Comparison of ENCODE assay signal across 8 cellular contexts in genomic region chr16:31507929-31508705, GRCh38. TPM values are rescaled to one million over a fixed set of nuclear protein-coding genes. Genes with fewer than 3 reads are reported as not detected.
DNase-seq lines count a peak whose midpoint lies in the region; ATAC-seq and TF ChIP-seq lines count a peak whose summit lies in the region.

Gene RUSF1, minus strand, starts transcription at chr16:31508391. Its CDS starts 18 bp downstream, at chr16:31508373.

- no peaks in the 10 kb centered on the region for H3K9me2 ChIP-seq in OCI-LY7 (ENCODE audit: insufficient read depth, low read length)

- DNase-seq in D341Med (ENCODE audit: low spot score) (peak; percentile 94), HUDEP-2 (lab: John Stamatoyannopoulos, UW; ENCODE audit: unreplicated experiment in 76 of 76) (peak in 72 of 76 experiments; percentile 35 to 88 (median 78)), OCI-LY7 (ENCODE audit: low spot score) (peak; percentile 83), activated T-cell treated with anti-CD3 and anti-CD28 coated beads for 4 hours (peak; percentile 68), epithelial cell of proximal tubule (ENCODE audit: low read depth) (no peak)
- peak; percentile 48 to 72 for DNase-seq in stimulated activated CD8-positive, alpha-beta memory T cell treated with anti-CD3 and anti-CD28 coated beads, Interleukin-4, amount 100 ng/mL, for 4 hours (ENCODE audit: low read depth in 2 of 2, low spot score in 1 of 2)

- H3K27ac ChIP-seq in OCI-LY7 (ENCODE audit: low read depth, low read length, poor library complexity, severe bottlenecking), result peak within 1 kb of the TSS; percentile 21
- peak within 1 kb of the TSS; percentile 85 to 87 for H3K27ac ChIP-seq in mucosa of rectum (ENCODE audit: low read depth in 2 of 2, low read length in 2 of 2)

- H3K4me1 ChIP-seq in OCI-LY7 (ENCODE audit: insufficient read depth, low read length, poor library complexity, severe bottlenecking), result peaks cover 25% of the 10 kb centered on the region
- peaks cover 14 to 16% of the 10 kb centered on the region in 2 donors for H3K4me1 ChIP-seq in mucosa of rectum (ENCODE audit: control insufficient read depth in 2 of 2, insufficient read depth in 2 of 2, low read length in 2 of 2)

- peak; percentile 92 for ATAC-seq in GM21381 (IDR thresholded peaks at IDR 0.05; ENCODE audit: unreplicated experiment)

- peak within 1 kb of the TSS; percentile 89 for H3K4me2 ChIP-seq in OCI-LY7 (ENCODE audit: low read length)

- CTCF ChIA-PET in OCI-LY7 (lab: Charles Lee; ENCODE audit: unreplicated experiment), result no interaction called here

- H3K9me3 ChIP-seq in OCI-LY7 (ENCODE audit: low read length) (no peaks in the 10 kb centered on the region), mucosa of rectum (ENCODE audit: control insufficient read depth in 2 of 2, low read length in 2 of 2) (no peaks in the 10 kb centered on the region)

- no peaks in the 10 kb centered on the region for H3K27me3 ChIP-seq in mucosa of rectum (ENCODE audit: control insufficient read depth in 2 of 2, insufficient read depth in 2 of 2, low read length in 2 of 2)

- H3K9ac ChIP-seq in mucosa of rectum (ENCODE audit: low read depth in 1 of 2, low read length in 2 of 2), result peak within 1 kb of the TSS; percentile 84 to 97

- H3K79me2 ChIP-seq in OCI-LY7 (ENCODE audit: insufficient read depth, low read depth, low read length), result no peaks in the 10 kb centered on the region

- no peak for TF ChIP-seq CTCF in OCI-LY7 (conservative IDR thresholded peaks at IDR 0.05; ENCODE audit: low read length)
- no peak for TF ChIP-seq CTCF in epithelial cell of proximal tubule (conservative IDR thresholded peaks at IDR 0.05; ENCODE audit: low read depth, low read length)

- peak within 1 kb of the TSS; percentile 98 for H2AFZ ChIP-seq in OCI-LY7 (ENCODE audit: low read length)

- intact Hi-C loops in OCI-LY7 (cut with micrococcal nuclease; ENCODE audit: unreplicated experiment), result loop anchor here (5.0 kb wide), 1 partner anchor 189 kb away; no protein-coding TSS in a partner anchor

- BruUV-seq in OCI-LY7 (replicated peaks; lab: Mats Ljungman, UMichigan), result no TSS peak

- H3K36me3 ChIP-seq in OCI-LY7 (ENCODE audit: insufficient read depth, low read length) (no peaks in the 10 kb centered on the region), mucosa of rectum (ENCODE audit: control insufficient read depth in 2 of 2, insufficient read depth in 2 of 2, low read length in 2 of 2) (peaks cover 8 to 12% of the 10 kb centered on the region in 2 donors)

- POLR2A ChIA-PET in OCI-LY7 (lab: Charles Lee), result interaction anchor here (0.6 to 1.6 kb wide), 2 partner anchors 16 to 409 kb away, joined by 3 to 4 read pairs; no protein-coding TSS in a partner anchor

- H4K20me1 ChIP-seq in OCI-LY7 (ENCODE audit: insufficient read depth, low read length), result no peaks in the 10 kb centered on the region

- H3K4me3 ChIP-seq in OCI-LY7 (ENCODE audit: low read depth, low read length, poor library complexity, severe bottlenecking) (peak within 1 kb of the TSS; percentile 77), epithelial cell of proximal tubule (ENCODE audit: low read depth, low read length) (peak within 1 kb of the TSS; percentile 95), mucosa of rectum (ENCODE audit: low read length in 2 of 2) (peak within 1 kb of the TSS; percentile 85 to 97)

RNA-seq across cellular contexts. Expression of gene RUSF1, which starts in this region (rescaled TPM):
- total RNA-seq in OCI-LY7 (2014; rRNA removed; shearing (Covaris generic)), result 24.0 and 28.6 TPM in 2 replicates
- 40.4 TPM in 2 replicates for total RNA-seq in OCI-LY7 (2022)
- 31.4 and 42.8 TPM in 2 replicates for total RNA-seq in epithelial cell of proximal tubule
